Comparison of ENCODE assay signal across 9 cellular contexts in the genomic region with DNA sequence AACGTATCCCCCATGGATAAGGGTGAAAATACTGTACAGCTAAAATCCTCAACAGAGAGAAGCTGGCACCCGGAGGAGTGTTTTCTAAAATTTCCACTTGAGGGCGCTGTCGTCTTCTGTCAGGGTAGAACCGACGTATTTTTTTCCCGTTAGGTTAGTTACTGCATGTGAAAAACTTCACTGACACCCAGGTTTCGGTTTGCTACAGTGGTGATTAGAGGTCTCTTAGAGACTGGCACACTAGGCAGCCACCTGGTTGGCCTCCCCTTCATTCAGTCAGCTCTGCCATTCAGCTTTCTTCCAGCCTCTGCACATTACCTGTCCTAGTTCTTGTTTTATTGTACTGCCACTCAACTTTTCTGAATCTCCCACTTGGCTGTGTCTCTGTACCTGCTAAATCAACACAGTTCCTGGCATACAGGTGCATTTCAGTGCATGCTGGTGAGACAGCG. TPM values are rescaled to one million over a fixed set of nuclear protein-coding genes. Genes with fewer than 3 reads are reported as not detected.
DNase-seq lines count a peak whose midpoint lies in the region; ATAC-seq lines count a peak whose summit lies in the region.
"Had no signal": no experiment of that assay in that cellular context is flagged by ENCODE, and none has a peak within 500 bp of the region (broad histone marks: within the 10 kb centered on the region; RNA-seq: fewer than 3 reads in every experiment).

No MANE protein-coding gene starts in this region.

- H3K4ac ChIP-seq in mesenchymal stem cell (ENCODE audit: low read depth in 1 of 2, low read length in 2 of 2), result no peak overlapping the region

- peaks cover 34 to 49% of the 10 kb centered on the region in 2 experiments for H3K27me3 ChIP-seq in mesenchymal stem cell (ENCODE audit: control insufficient read depth in 1 of 2, insufficient read depth in 1 of 2, low read length in 2 of 2)

- no peak overlapping the region for H2BK15ac ChIP-seq in mesenchymal stem cell (ENCODE audit: low read depth, poor library complexity, severe bottlenecking)

- no peak overlapping the region for H2AFZ ChIP-seq in mesenchymal stem cell (ENCODE audit: low read depth, low read length)

- ATAC-seq in HG02642 (IDR thresholded peaks at IDR 0.05; ENCODE audit: poor library complexity, unreplicated experiment) (peak; percentile 66), HG03457 (IDR thresholded peaks at IDR 0.05; ENCODE audit: unreplicated experiment) (no peak)

- WGBS in mesenchymal stem cell, result 15% methylated on average over 9 of the region's 9 CpGs

- peak; percentile 65 for DNase-seq in GM03348 (ENCODE audit: low spot score)
- peak; percentile 68 for DNase-seq in NCI-H345 (lab: John Stamatoyannopoulos, UW)
- DNase-seq in activated CD4-positive, alpha-beta T cell treated with anti-CD3 and anti-CD28 coated beads, Interleukin-2, amount 50 U/mL, for 1 hour, result peak; percentile 57
- DNase-seq in dermis microvascular lymphatic vessel endothelial cell (ENCODE audit: low read depth in 2 of 2), result peak; percentile 30 to 63
- peak; percentile 64 for DNase-seq in mesenchymal stem cell
- peak; percentile 24 to 37 for DNase-seq in stimulated activated CD8-positive, alpha-beta memory T cell treated with anti-CD3 and anti-CD28 coated beads, Interleukin-4, amount 100 ng/mL, for 4 hours (ENCODE audit: low read depth in 2 of 2, low spot score in 1 of 2)

- H4K8ac ChIP-seq in mesenchymal stem cell (ENCODE audit: low read length), result no peak overlapping the region

- no peak overlapping the region for H3K4me2 ChIP-seq in mesenchymal stem cell (ENCODE audit: low read length, poor library complexity, severe bottlenecking)

- no peak overlapping the region for H3K14ac ChIP-seq in mesenchymal stem cell (ENCODE audit: low read length in 2 of 2)

- no peak overlapping the region for H2BK120ac ChIP-seq in mesenchymal stem cell (ENCODE audit: low read depth, low read length)

- no peaks in the 10 kb centered on the region for H3K79me1 ChIP-seq in mesenchymal stem cell (replicated peaks; ENCODE audit: low read length, poor library complexity, severe bottlenecking)

- no peaks in the 10 kb centered on the region for H3K4me1 ChIP-seq in mesenchymal stem cell (ENCODE audit: control insufficient read depth, insufficient read depth, low read depth, low read length)

- no peaks in the 10 kb centered on the region for H3K9me3 ChIP-seq in mesenchymal stem cell (ENCODE audit: control insufficient read depth, low read length)

- H3K18ac ChIP-seq in mesenchymal stem cell (ENCODE audit: low read depth in 1 of 2, low read length in 2 of 2), result no peak overlapping the region

- peak overlapping the region; percentile 16 for H3K9ac ChIP-seq in mesenchymal stem cell (ENCODE audit: low read length)

- H3K4me3 ChIP-seq in mesenchymal stem cell (ENCODE audit: insufficient read depth in 1 of 2, low read depth in 1 of 2, low read length in 2 of 2), result peak overlapping the region in 1 of 2 experiments; percentile 45

- H2BK12ac ChIP-seq in mesenchymal stem cell (ENCODE audit: low read length in 2 of 2), result no peak overlapping the region

- H3K27ac ChIP-seq in mesenchymal stem cell (ENCODE audit: low read length, poor library complexity, severe bottlenecking), result no peak overlapping the region
- H3K27ac ChIP-seq: epithelial cell of prostate had no signal

- H2AK5ac ChIP-seq in mesenchymal stem cell (ENCODE audit: low read length, severe bottlenecking), result no peak overlapping the region

- no peak overlapping the region for H4K91ac ChIP-seq in mesenchymal stem cell (ENCODE audit: low read length)

- H3K23ac ChIP-seq in mesenchymal stem cell (ENCODE audit: low read length in 2 of 2), result no peak overlapping the region

- no peaks in the 10 kb centered on the region for H3K36me3 ChIP-seq in mesenchymal stem cell (ENCODE audit: control insufficient read depth in 1 of 2, insufficient read depth in 2 of 2, low read depth in 1 of 2, low read length in 2 of 2)

- no peak overlapping the region for H2BK5ac ChIP-seq in mesenchymal stem cell (ENCODE audit: low read depth, low read length, poor library complexity, severe bottlenecking)

RNA-seq across cellular contexts. Expression of a gene that starts 18.4 kb away (rescaled TPM):
- total RNA-seq in dermis microvascular lymphatic vessel endothelial cell, result not detected in 2 replicates
- polyA plus RNA-seq in mesenchymal stem cell (2013, experiment 1 of 2), result not detected
- polyA plus RNA-seq in mesenchymal stem cell (2013, experiment 2 of 2), result not detected
